In the genomic region with DNA sequence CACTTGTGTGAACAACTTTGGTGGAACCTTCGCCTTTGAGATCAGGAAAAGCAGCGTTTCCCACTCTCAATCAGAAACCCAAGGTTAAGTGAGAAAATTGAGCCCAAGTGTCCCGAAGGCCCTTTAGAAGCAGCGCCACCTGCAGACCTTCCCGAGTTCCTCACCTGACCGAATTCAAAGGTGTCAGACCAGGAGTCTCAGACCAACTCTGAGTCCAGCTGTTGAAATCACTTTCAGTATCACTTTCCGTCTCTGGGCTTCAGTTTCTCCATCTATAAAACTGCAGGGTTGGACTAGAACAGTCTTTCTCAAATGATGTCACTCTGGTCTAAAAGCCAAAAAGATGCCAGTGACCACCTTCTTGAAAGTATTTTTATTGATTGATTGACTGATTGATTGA, we compare ENCODE assay signal across 8 cellular contexts. TPM values are rescaled to one million over a fixed set of nuclear protein-coding genes. Genes with fewer than 3 reads are reported as not detected.
A peak's percentile ranks its signal among the peaks of the same experiment; 100 is the strongest.
DNase-seq lines count a peak whose midpoint lies in the region; TF ChIP-seq lines count a peak whose summit lies in the region.

No MANE protein-coding gene starts in this region.

- H3K4me2 ChIP-seq in Loucy (ENCODE audit: low read depth, low read length, poor library complexity, severe bottlenecking), result no peak overlapping the region

- H3K36me3 ChIP-seq in Loucy (ENCODE audit: insufficient read depth, low read length) (no peaks in the 10 kb centered on the region), transverse colon (no peaks in the 10 kb centered on the region)

- no peaks in the 10 kb centered on the region for H3K79me2 ChIP-seq in Loucy (ENCODE audit: insufficient read depth, low read length)

- no peaks in the 10 kb centered on the region for H3K9me2 ChIP-seq in Loucy (replicated peaks; ENCODE audit: low read depth, low read length)

- H3K36me3 Mint-ChIP-seq in glutamatergic neuron (ENCODE audit: unreplicated experiment), result no peaks in the 10 kb centered on the region

- no peaks in the 10 kb centered on the region for H3K9me3 ChIP-seq in Loucy (ENCODE audit: insufficient read depth, low read depth, low read length)
- no peaks in the 10 kb centered on the region for H3K9me3 ChIP-seq in transverse colon

- intact Hi-C loops in transverse colon (cut with DNase I; ENCODE audit: low total_unique reads), result no loop called here

- H3F3A ChIP-seq in Loucy (ENCODE audit: low read depth), result no peaks in the 10 kb centered on the region

- no peak overlapping the region for H3K9ac ChIP-seq in Loucy (ENCODE audit: low read depth, low read length, poor library complexity, severe bottlenecking)

- in situ Hi-C loops in transverse colon (cut with MboI; ENCODE audit: low pct_ligation_motif_present in 1 of 4, low pct_unique_long_range_greater_than_20kb in 1 of 4, low sequenced_read_pairs in 3 of 4), result no loop called here

- DNase-seq in stimulated activated CD4-positive, alpha-beta T cell treated with anti-CD3 and anti-CD28 coated beads, Interleukin-4, amount 100 ng/mL, for 1 hour, result peak; percentile 23
- DNase-seq in stimulated activated CD4-positive, alpha-beta T cell treated with anti-CD3 and anti-CD28 coated beads, Interleukin-2, amount 100 ng/mL, for 48 hours, result no peak
- no peak for DNase-seq in HFF-Myc (ENCODE audit: extremely low read depth, low read depth)
- peak; percentile 3 for DNase-seq in effector CD8-positive, alpha-beta T cell (lab: John Stamatoyannopoulos, UW)
- DNase-seq in transverse colon, result peak; percentile 77
- no peak for DNase-seq in NCI-H1436 treated with DMSO at 0.1 percent for 48 hours (lab: John Stamatoyannopoulos, UW)
- DNase-seq in glutamatergic neuron, result no peak

- peaks cover 17% of the 10 kb centered on the region for H3K4me1 Mint-ChIP-seq in glutamatergic neuron (ENCODE audit: low read depth, unreplicated experiment)

- H3K27me3 ChIP-seq in Loucy (ENCODE audit: insufficient read depth, low read length, poor library complexity, severe bottlenecking) (no peaks in the 10 kb centered on the region), transverse colon (no peaks in the 10 kb centered on the region)

- WGBS in transverse colon (ENCODE audit: low coverage in 1 of 2), 2 donors, result 27 to 28% methylated on average over 6 to 7 of the region's 7 CpGs

- H3K27me3 Mint-ChIP-seq in glutamatergic neuron (ENCODE audit: unreplicated experiment), result peaks cover 10% of the 10 kb centered on the region

- no peaks in the 10 kb centered on the region for H4K20me1 ChIP-seq in Loucy (ENCODE audit: insufficient read depth, low read length, poor library complexity, severe bottlenecking)

- TF ChIP-seq POLR2A in transverse colon (IDR thresholded peaks at IDR 0.05), result no peak

- no peak overlapping the region for H3K27ac ChIP-seq in transverse colon

- no peak for TF ChIP-seq EP300 in transverse colon (IDR thresholded peaks at IDR 0.05; ENCODE audit: low read depth)

- H3K9me3 Mint-ChIP-seq in glutamatergic neuron (ENCODE audit: unreplicated experiment), result peaks cover 10% of the 10 kb centered on the region

- TF ChIP-seq CTCF in HFF-Myc (IDR thresholded peaks at IDR 0.05; ENCODE audit: low read depth, low read length, missing control alignments) (peak; percentile 34), Loucy (conservative IDR thresholded peaks at IDR 0.05; ENCODE audit: low read length) (peak; percentile 59), transverse colon (IDR thresholded peaks at IDR 0.05) (peak; percentile 37 to 54 (median 39)), glutamatergic neuron (IDR thresholded peaks at IDR 0.05; ENCODE audit: partially characterized antibody, unreplicated experiment) (no peak)

- no peak overlapping the region for H3K4me3 Mint-ChIP-seq in glutamatergic neuron (ENCODE audit: unreplicated experiment)

- H3K27ac Mint-ChIP-seq in glutamatergic neuron (ENCODE audit: unreplicated experiment), result no peak overlapping the region

- H3K4me1 ChIP-seq in Loucy (ENCODE audit: insufficient read depth, low read length, poor library complexity, severe bottlenecking) (no peaks in the 10 kb centered on the region), transverse colon (no peaks in the 10 kb centered on the region)

- no peak overlapping the region for H3K4me3 ChIP-seq in HFF-Myc (replicated peaks; ENCODE audit: low read depth, low read length)
- no peak overlapping the region for H3K4me3 ChIP-seq in Loucy (ENCODE audit: low read length, poor library complexity, severe bottlenecking)
- H3K4me3 ChIP-seq in transverse colon, result no peak overlapping the region

- H2AFZ ChIP-seq in Loucy (ENCODE audit: low read length), result no peak overlapping the region

RNA-seq across cellular contexts. Expression of a gene that starts 31.7 kb away (rescaled TPM):
- total RNA-seq in transverse colon (100 to 1,000 TPM in 3 of 4 donors, 10 to 100 TPM in 1; 48.6 to 131 (median 104) TPM), glutamatergic neuron (ENCODE audit: unreplicated experiment) (78.1 TPM)

Comparison
In these comparisons a context has a peak if more than half of its experiments do, and no peak if none do; other contexts are left out.
1. DNase-seq: peak in stimulated activated CD4-positive, alpha-beta T cell treated with anti-CD3 and anti-CD28 coated beads, Interleukin-4, amount 100 ng/mL, for 1 hour (single experiment), effector CD8-positive, alpha-beta T cell (single experiment) and transverse colon (single experiment); none in stimulated activated CD4-positive, alpha-beta T cell treated with anti-CD3 and anti-CD28 coated beads, Interleukin-2, amount 100 ng/mL, for 48 hours (0 of 2), HFF-Myc (single experiment), NCI-H1436 treated with DMSO at 0.1 percent for 48 hours (single experiment) and glutamatergic neuron (single experiment).